Comparison of ENCODE assay signal across 11 cellular contexts in genomic region chr16:49513040-49513439, GRCh38.
DNase-seq lines count a peak whose midpoint lies in the region; ATAC-seq, FAIRE-seq and TF ChIP-seq lines count a peak whose summit lies in the region.
"Had no signal": no experiment of that assay in that cellular context is flagged by ENCODE, and none has a peak within 500 bp of the region (broad histone marks: within the 10 kb centered on the region; RNA-seq: fewer than 3 reads in every experiment).

No MANE protein-coding gene starts in this region.

- ATAC-seq in HG02973 (IDR thresholded peaks at IDR 0.05; ENCODE audit: unreplicated experiment): no peak

- H3K4me3 Mint-ChIP-seq in neural crest cell: no peak overlapping the region
- H3K4me3 Mint-ChIP-seq: activated naive CD8-positive, alpha-beta T cell; nephron progenitor cell had no signal

- no peaks in the 10 kb centered on the region for H3K36me3 Mint-ChIP-seq in neural crest cell (ENCODE audit: low read depth)
- H3K36me3 Mint-ChIP-seq: activated naive CD8-positive, alpha-beta T cell had no signal

- peak; percentile 20; the same call in 1 of the 2 replicates for TF ChIP-seq CTCF in VCaP (conservative IDR thresholded peaks at IDR 0.05)
- TF ChIP-seq CTCF in neural crest cell (conservative IDR thresholded peaks at IDR 0.05): peak; percentile 36

- FAIRE-seq in frontal cortex (lab: Jason Lieb, UNC): no peak

- no peaks in the 10 kb centered on the region for H3K4me1 Mint-ChIP-seq in neural crest cell

- peak; percentile 42 for DNase-seq in NCI-H748 (lab: John Stamatoyannopoulos, UW; ENCODE audit: unreplicated experiment)
- no peak for DNase-seq in NCI-H748 treated with DMSO at 0.1 percent for 48 hours (lab: John Stamatoyannopoulos, UW)
- DNase-seq in KBM-7: peak; percentile 28
- DNase-seq in neural crest cell (ENCODE audit: low read depth, low spot score): no peak
- DNase-seq in frontal cortex (ENCODE audit: low spot score in 2 of 2): no peak
- DNase-seq in activated CD4-positive, alpha-beta T cell treated with anti-CD3 and anti-CD28 coated beads for 1 hour: no peak
- DNase-seq: effector CD4-positive, alpha-beta T cell; nephron progenitor cell had no signal

- no peak overlapping the region for H3K27ac ChIP-seq in VCaP

- H3K27ac Mint-ChIP-seq in neural crest cell (ENCODE audit: unreplicated experiment): no peak overlapping the region
- H3K27ac Mint-ChIP-seq: activated naive CD8-positive, alpha-beta T cell; nephron progenitor cell had no signal

- in situ Hi-C loops in KBM-7 (cut with MboI; ENCODE audit: low pct_unique_long_range_greater_than_20kb, low sequenced_read_pairs): no loop called here

- H3K27me3 Mint-ChIP-seq in neural crest cell (ENCODE audit: low read depth): no peaks in the 10 kb centered on the region
- H3K27me3 Mint-ChIP-seq: activated naive CD8-positive, alpha-beta T cell had no signal

- no peaks in the 10 kb centered on the region for H3K9me3 Mint-ChIP-seq in neural crest cell
- H3K9me3 Mint-ChIP-seq: nephron progenitor cell had no signal

Comparison
In these comparisons a context has a peak if more than half of its experiments do, and no peak if none do; other contexts are left out.
1. DNase-seq: peak in NCI-H748 (single experiment) and KBM-7 (single experiment); none in NCI-H748 treated with DMSO at 0.1 percent for 48 hours (single experiment), neural crest cell (single experiment), frontal cortex (0 of 2) and activated CD4-positive, alpha-beta T cell treated with anti-CD3 and anti-CD28 coated beads for 1 hour (single experiment).